ENCODE assay signal across 12 cellular contexts in genomic region chr22:42364641-42365336, GRCh38.
A peak's percentile ranks its signal among the peaks of the same experiment; 100 is the strongest.
DNase-seq lines count a peak whose midpoint lies in the region; ATAC-seq and TF ChIP-seq lines count a peak whose summit lies in the region.
"Had no signal": no experiment of that assay in that cellular context is flagged by ENCODE, and none has a peak within 500 bp of the region (broad histone marks: within the 10 kb centered on the region; RNA-seq: fewer than 3 reads in every experiment).

No MANE protein-coding gene starts in this region.

- no peak overlapping the region for H3K14ac ChIP-seq in neuronal stem cell (ENCODE audit: low read length)

- no peak overlapping the region for H2BK5ac ChIP-seq in neuronal stem cell (ENCODE audit: low read length)

- no peak overlapping the region for H2AK5ac ChIP-seq in neuronal stem cell (ENCODE audit: low read depth, low read length)

- no peak for ATAC-seq in left colon

- TF ChIP-seq CTCF in BE2C (IDR thresholded peaks at IDR 0.05; ENCODE audit: low read depth, low read length) (no peak), fibroblast of mammary gland (conservative IDR thresholded peaks at IDR 0.05; ENCODE audit: control insufficient read depth, insufficient read depth, low read depth, low read length) (no peak), GM20000 (IDR thresholded peaks at IDR 0.05; ENCODE audit: extremely low read depth, missing control alignments) (no peak)

- H3K9ac ChIP-seq in neuronal stem cell (ENCODE audit: low read depth, low read length, poor library complexity) = no peak overlapping the region

- no peak overlapping the region for H3K27ac ChIP-seq in neuronal stem cell (replicated peaks; ENCODE audit: low read length)
- H3K27ac ChIP-seq: C4-2B, HL-60 had no signal

- peak overlapping the region; percentile 50 for H2AFZ ChIP-seq in neuronal stem cell (ENCODE audit: low read length)

- H3K36me3 ChIP-seq in BE2C (no peaks in the 10 kb centered on the region), neuronal stem cell (replicated peaks in 1 of 2; ENCODE audit: control insufficient read depth in 2 of 2, insufficient read depth in 2 of 2, low read length in 2 of 2) (peaks cover 0 to 3% of the 10 kb centered on the region in 2 donors)
- H3K36me3 ChIP-seq: spleen had no signal

- H3K4ac ChIP-seq in neuronal stem cell (ENCODE audit: low read length) = no peak overlapping the region

- no peak overlapping the region for H4K91ac ChIP-seq in neuronal stem cell (ENCODE audit: low read depth, low read length, poor library complexity)

- H3K9me3 ChIP-seq in BE2C (no peaks in the 10 kb centered on the region), neuronal stem cell (replicated peaks in 1 of 2; ENCODE audit: control insufficient read depth in 2 of 2, insufficient read depth in 1 of 2, low read depth in 1 of 2, low read length in 2 of 2) (peaks cover 0 to 2% of the 10 kb centered on the region in 2 donors)
- H3K9me3 ChIP-seq: spleen had no signal

- H3K4me2 ChIP-seq in neuronal stem cell (ENCODE audit: insufficient read depth, low read length, poor library complexity, severe bottlenecking) = peak overlapping the region; percentile 51

- no peak overlapping the region for H2BK15ac ChIP-seq in neuronal stem cell (ENCODE audit: low read length)

- no CpG with 5 or more reads among the region's 16 CpGs for WGBS in neuronal stem cell (ENCODE audit: extremely low coverage in 2 of 2, insufficient read length in 2 of 2, insufficient replicate concordance in 1 of 2), 2 donors

- H2BK120ac ChIP-seq in neuronal stem cell (ENCODE audit: low read depth, low read length) = no peak overlapping the region

- H3K27me3 ChIP-seq in BE2C (peaks cover 6% of the 10 kb centered on the region; the same call in 1 of the 2 replicates), neuronal stem cell (ENCODE audit: control insufficient read depth in 3 of 3, insufficient read depth in 3 of 3, low read depth in 1 of 3, low read length in 3 of 3) (peaks cover 17 to 27% (median 20%) of the 10 kb centered on the region in 3 experiments)

- H3K4me1 ChIP-seq in BE2C (peaks cover 17% of the 10 kb centered on the region), neuronal stem cell (ENCODE audit: control insufficient read depth in 2 of 2, insufficient read depth in 1 of 2, low read depth in 1 of 2, low read length in 2 of 2) (peaks cover 21 to 33% of the 10 kb centered on the region in 2 donors)

- no peaks in the 10 kb centered on the region for H3K79me1 ChIP-seq in neuronal stem cell (ENCODE audit: low read depth, low read length)

- H4K8ac ChIP-seq in neuronal stem cell (ENCODE audit: low read depth, low read length) = no peak overlapping the region

- no peak overlapping the region for H3K18ac ChIP-seq in neuronal stem cell (ENCODE audit: low read length)

- H3K23ac ChIP-seq in neuronal stem cell (ENCODE audit: low read depth, low read length, poor library complexity) = no peak overlapping the region

- peak overlapping the region; percentile 43 for H3K4me3 ChIP-seq in BE2C (ENCODE audit: low read depth, low read length)
- no peak overlapping the region for H3K4me3 ChIP-seq in fibroblast of mammary gland (ENCODE audit: control insufficient read depth, low read depth, low read length)
- H3K4me3 ChIP-seq in neuronal stem cell (ENCODE audit: low read length in 2 of 2) = peak overlapping the region in 1 of 2 donors; percentile 24
- H3K4me3 ChIP-seq: spleen had no signal

- DNase-seq in BE2C (no peak), NCI-H2171 treated with DMSO at 0.1 percent for 48 hours (lab: John Stamatoyannopoulos, UW) (peak; percentile 84), fibroblast of mammary gland (ENCODE audit: low read depth) (peak; percentile 48), neuronal stem cell (ENCODE audit: low spot score) (no peak), amygdala (lab: John Stamatoyannopoulos, UW) (no peak), GM20000 (ENCODE audit: low spot score) (no peak), AML-193 (lab: John Stamatoyannopoulos, UW) (no peak), left colon (no peak)
- DNase-seq: spleen; stimulated activated naive CD4-positive, alpha-beta T cell treated with Interleukin-2 at 50 U/mL for 16 hours had no signal

- intact Hi-C loops in left colon (cut with DNase I, micrococcal nuclease) = no loop called here

- no peak overlapping the region for H2BK12ac ChIP-seq in neuronal stem cell (ENCODE audit: low read length)

Comparison
In these comparisons a context has a peak if more than half of its experiments do, and no peak if none do; other contexts are left out.
1. DNase-seq: peak in NCI-H2171 treated with DMSO at 0.1 percent for 48 hours (single experiment) and fibroblast of mammary gland (single experiment); none in BE2C (single experiment), neuronal stem cell (single experiment), amygdala (0 of 56), GM20000 (single experiment), AML-193 (0 of 2) and left colon (0 of 2).